2 cellular contexts compared by ENCODE assay signal in the genomic region with DNA sequence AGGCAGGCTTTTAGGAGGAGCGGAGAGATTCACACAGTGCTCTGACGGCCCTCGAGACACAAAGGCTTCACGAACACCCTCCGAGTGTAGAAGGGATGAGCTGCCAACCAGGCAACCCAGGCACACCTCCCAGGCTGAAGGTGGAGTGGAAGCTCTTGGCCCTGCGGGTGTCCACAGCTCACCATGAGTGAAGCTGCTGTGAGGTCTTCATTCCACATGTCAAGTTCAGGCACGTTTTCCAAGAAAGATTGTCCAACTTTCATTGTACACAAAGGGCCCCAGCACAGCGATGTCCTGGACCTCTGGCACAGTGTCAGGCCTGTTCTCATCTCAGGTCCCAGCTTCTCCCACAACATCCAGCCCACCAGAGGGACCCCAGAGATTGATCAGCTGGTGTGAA.
TF ChIP-seq lines count a peak whose summit lies in the region.

No MANE protein-coding gene starts in this region.

TF ChIP-seq in HepG2, 621 proteins besides CTCF, POLR2A, EP300 and RAD21:
- no peak for TF ChIP-seq NR1H2 (CRISPR knock-in tag; IDR thresholded peaks at IDR 0.05; ENCODE audit: borderline replicate concordance, low read depth)
- TF ChIP-seq BCL6 (CRISPR knock-in tag; IDR thresholded peaks at IDR 0.05): peak; percentile 18; the same call in 1 of the 2 replicates

TF ChIP-seq in H1, 55 proteins besides CTCF, POLR2A, EP300 and RAD21:
- TF ChIP-seq JUND (IDR thresholded peaks at IDR 0.05; ENCODE audit: low read length): no peak
- no peak for TF ChIP-seq TBP (IDR thresholded peaks at IDR 0.05; ENCODE audit: low read depth, low read length)
- TF ChIP-seq, protein P1, sequence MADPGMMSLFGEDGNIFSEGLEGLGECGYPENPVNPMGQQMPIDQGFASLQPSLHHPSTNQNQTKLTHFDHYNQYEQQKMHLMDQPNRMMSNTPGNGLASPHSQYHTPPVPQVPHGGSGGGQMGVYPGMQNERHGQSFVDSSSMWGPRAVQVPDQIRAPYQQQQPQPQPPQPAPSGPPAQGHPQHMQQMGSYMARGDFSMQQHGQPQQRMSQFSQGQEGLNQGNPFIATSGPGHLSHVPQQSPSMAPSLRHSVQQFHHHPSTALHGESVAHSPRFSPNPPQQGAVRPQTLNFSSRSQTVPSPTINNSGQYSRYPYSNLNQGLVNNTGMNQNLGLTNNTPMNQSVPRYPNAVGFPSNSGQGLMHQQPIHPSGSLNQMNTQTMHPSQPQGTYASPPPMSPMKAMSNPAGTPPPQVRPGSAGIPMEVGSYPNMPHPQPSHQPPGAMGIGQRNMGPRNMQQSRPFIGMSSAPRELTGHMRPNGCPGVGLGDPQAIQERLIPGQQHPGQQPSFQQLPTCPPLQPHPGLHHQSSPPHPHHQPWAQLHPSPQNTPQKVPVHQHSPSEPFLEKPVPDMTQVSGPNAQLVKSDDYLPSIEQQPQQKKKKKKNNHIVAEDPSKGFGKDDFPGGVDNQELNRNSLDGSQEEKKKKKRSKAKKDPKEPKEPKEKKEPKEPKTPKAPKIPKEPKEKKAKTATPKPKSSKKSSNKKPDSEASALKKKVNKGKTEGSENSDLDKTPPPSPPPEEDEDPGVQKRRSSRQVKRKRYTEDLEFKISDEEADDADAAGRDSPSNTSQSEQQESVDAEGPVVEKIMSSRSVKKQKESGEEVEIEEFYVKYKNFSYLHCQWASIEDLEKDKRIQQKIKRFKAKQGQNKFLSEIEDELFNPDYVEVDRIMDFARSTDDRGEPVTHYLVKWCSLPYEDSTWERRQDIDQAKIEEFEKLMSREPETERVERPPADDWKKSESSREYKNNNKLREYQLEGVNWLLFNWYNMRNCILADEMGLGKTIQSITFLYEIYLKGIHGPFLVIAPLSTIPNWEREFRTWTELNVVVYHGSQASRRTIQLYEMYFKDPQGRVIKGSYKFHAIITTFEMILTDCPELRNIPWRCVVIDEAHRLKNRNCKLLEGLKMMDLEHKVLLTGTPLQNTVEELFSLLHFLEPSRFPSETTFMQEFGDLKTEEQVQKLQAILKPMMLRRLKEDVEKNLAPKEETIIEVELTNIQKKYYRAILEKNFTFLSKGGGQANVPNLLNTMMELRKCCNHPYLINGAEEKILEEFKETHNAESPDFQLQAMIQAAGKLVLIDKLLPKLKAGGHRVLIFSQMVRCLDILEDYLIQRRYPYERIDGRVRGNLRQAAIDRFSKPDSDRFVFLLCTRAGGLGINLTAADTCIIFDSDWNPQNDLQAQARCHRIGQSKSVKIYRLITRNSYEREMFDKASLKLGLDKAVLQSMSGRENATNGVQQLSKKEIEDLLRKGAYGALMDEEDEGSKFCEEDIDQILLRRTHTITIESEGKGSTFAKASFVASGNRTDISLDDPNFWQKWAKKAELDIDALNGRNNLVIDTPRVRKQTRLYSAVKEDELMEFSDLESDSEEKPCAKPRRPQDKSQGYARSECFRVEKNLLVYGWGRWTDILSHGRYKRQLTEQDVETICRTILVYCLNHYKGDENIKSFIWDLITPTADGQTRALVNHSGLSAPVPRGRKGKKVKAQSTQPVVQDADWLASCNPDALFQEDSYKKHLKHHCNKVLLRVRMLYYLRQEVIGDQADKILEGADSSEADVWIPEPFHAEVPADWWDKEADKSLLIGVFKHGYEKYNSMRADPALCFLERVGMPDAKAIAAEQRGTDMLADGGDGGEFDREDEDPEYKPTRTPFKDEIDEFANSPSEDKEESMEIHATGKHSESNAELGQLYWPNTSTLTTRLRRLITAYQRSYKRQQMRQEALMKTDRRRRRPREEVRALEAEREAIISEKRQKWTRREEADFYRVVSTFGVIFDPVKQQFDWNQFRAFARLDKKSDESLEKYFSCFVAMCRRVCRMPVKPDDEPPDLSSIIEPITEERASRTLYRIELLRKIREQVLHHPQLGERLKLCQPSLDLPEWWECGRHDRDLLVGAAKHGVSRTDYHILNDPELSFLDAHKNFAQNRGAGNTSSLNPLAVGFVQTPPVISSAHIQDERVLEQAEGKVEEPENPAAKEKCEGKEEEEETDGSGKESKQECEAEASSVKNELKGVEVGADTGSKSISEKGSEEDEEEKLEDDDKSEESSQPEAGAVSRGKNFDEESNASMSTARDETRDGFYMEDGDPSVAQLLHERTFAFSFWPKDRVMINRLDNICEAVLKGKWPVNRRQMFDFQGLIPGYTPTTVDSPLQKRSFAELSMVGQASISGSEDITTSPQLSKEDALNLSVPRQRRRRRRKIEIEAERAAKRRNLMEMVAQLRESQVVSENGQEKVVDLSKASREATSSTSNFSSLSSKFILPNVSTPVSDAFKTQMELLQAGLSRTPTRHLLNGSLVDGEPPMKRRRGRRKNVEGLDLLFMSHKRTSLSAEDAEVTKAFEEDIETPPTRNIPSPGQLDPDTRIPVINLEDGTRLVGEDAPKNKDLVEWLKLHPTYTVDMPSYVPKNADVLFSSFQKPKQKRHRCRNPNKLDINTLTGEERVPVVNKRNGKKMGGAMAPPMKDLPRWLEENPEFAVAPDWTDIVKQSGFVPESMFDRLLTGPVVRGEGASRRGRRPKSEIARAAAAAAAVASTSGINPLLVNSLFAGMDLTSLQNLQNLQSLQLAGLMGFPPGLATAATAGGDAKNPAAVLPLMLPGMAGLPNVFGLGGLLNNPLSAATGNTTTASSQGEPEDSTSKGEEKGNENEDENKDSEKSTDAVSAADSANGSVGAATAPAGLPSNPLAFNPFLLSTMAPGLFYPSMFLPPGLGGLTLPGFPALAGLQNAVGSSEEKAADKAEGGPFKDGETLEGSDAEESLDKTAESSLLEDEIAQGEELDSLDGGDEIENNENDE (IDR thresholded peaks at IDR 0.05; ENCODE audit: insufficient replicate concordance, low read length): no peak
- no peak for TF ChIP-seq TCF12 (IDR thresholded peaks at IDR 0.05; ENCODE audit: low read depth, low read length)
- TF ChIP-seq POLR2AphosphoS5 (IDR thresholded peaks at IDR 0.05; ENCODE audit: low read depth, low read length): no peak
- TF ChIP-seq SP2 (IDR thresholded peaks at IDR 0.05; ENCODE audit: low read length): no peak
- TF ChIP-seq EZH2 (IDR thresholded peaks at IDR 0.05; ENCODE audit: low read depth, low read length, severe bottlenecking): no peak
